Comparison of ENCODE assay signal across 1 cellular context in the genomic region with DNA sequence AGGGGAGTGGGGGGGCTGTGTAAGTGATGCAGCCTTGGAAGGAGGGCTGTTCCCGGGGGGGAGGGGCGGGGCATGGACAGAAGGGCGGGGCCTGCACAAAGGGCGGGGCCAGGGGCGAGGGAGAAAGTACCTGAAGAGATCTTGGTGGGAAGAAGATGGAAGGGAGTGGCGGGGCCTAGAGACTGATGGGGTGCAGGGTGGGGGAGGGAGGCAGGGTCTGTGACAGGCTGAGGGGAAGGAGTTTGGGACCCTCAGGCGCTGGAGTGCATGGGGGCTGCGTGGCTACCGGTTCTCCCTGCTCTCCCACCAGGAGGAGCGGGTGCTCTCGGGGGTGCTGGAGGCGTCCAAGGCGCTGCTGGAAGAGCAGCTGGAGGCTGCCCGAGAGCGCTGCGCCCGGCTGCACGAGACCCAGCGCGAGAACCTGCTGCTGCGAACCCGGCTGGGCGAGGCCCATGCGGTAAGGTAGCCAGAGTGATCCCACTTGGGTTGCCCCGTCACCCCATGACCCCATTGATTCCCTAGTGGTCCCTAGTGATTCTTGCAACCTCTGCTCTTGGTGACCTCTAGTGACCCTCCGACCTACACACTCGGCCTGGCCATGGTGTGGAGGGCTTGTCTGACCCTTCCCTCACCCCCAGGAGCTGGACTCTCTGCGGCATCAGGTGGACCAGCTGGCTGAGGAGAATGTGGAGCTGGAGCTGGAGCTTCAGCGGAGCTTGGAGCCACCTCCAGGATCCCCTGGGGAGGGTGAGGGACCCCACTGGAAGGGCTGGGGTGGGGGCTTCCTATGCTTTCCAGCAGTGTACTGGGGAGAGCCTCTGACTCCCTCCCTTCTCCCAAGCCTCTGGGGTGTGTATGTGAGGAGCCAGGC.
TF ChIP-seq lines count a peak whose summit lies in the region.

No MANE protein-coding gene starts in this region.

TF ChIP-seq in H1, 55 proteins besides CTCF, POLR2A, EP300 and RAD21:
- TF ChIP-seq HDAC2 (IDR thresholded peaks at IDR 0.05; ENCODE audit: borderline replicate concordance in 1 of 2, low read depth in 2 of 2, low read length in 2 of 2): no peak
- no peak for TF ChIP-seq POLR2AphosphoS5 (IDR thresholded peaks at IDR 0.05; ENCODE audit: low read depth, low read length)
- TF ChIP-seq SIN3A (conservative IDR thresholded peaks at IDR 0.05 in 1 of 2, IDR thresholded peaks at IDR 0.05 in 1 of 2; ENCODE audit: low read depth in 1 of 2, low read length in 2 of 2): no peak
- no peak for TF ChIP-seq JUN (IDR thresholded peaks at IDR 0.05; ENCODE audit: low read depth, low read length)
- no peak for TF ChIP-seq TAF7 (optimal IDR thresholded peaks at IDR 0.05; ENCODE audit: borderline replicate concordance, low read depth, low read length)
- no peak for TF ChIP-seq SIRT6 (IDR thresholded peaks at IDR 0.05; ENCODE audit: low read length)
- no peak for TF ChIP-seq RXRA (IDR thresholded peaks at IDR 0.05; ENCODE audit: insufficient read depth, low read depth, low read length)
- TF ChIP-seq BACH1 (IDR thresholded peaks at IDR 0.05; ENCODE audit: low read length): no peak
- TF ChIP-seq, protein P1, sequence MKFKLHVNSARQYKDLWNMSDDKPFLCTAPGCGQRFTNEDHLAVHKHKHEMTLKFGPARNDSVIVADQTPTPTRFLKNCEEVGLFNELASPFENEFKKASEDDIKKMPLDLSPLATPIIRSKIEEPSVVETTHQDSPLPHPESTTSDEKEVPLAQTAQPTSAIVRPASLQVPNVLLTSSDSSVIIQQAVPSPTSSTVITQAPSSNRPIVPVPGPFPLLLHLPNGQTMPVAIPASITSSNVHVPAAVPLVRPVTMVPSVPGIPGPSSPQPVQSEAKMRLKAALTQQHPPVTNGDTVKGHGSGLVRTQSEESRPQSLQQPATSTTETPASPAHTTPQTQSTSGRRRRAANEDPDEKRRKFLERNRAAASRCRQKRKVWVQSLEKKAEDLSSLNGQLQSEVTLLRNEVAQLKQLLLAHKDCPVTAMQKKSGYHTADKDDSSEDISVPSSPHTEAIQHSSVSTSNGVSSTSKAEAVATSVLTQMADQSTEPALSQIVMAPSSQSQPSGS (IDR thresholded peaks at IDR 0.05; ENCODE audit: low read length): no peak
- TF ChIP-seq JUND (IDR thresholded peaks at IDR 0.05; ENCODE audit: low read length): no peak
- TF ChIP-seq SUZ12 (IDR thresholded peaks at IDR 0.05; ENCODE audit: low read length): no peak
